10 cellular contexts compared by ENCODE assay signal in the genomic region with DNA sequence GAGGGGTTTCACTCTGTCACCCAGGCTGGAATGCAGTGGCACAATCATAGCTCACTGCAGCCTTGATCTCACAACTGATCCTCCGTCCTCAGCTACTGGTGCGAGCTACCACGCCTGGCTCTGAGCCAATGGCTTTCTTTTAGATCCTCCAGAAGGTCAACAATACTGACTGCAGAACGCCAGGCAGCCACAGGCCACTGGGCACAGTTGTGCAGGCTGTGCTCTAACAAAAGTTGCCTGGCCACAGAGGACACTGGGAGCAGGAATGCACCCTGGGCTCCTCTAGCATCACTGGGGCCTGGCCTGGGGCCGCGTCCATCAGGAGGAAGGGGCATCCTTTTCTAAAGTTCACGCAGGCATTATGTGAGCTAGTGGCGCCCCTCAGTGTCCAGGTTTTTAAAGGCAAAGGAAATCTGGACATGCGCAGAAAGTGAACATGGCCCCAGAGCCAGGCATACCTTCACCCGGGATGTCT. TPM values are rescaled to one million over a fixed set of nuclear protein-coding genes. Genes with fewer than 3 reads are reported as not detected.
A peak's percentile ranks its signal among the peaks of the same experiment; 100 is the strongest.
DNase-seq lines count a peak whose midpoint lies in the region; ATAC-seq, FAIRE-seq and TF ChIP-seq lines count a peak whose summit lies in the region.
"Had no signal": no experiment of that assay in that cellular context is flagged by ENCODE, and none has a peak within 500 bp of the region (broad histone marks: within the 10 kb centered on the region; RNA-seq: fewer than 3 reads in every experiment).

No MANE protein-coding gene starts in this region.

- H3K56ac ChIP-seq in H1 (replicated peaks; ENCODE audit: insufficient read length, low read depth, low read length) = no peak overlapping the region

- H3K27me3 Mint-ChIP-seq in progenitor cell of endocrine pancreas = no peaks in the 10 kb centered on the region
- H3K27me3 Mint-ChIP-seq: activated naive CD8-positive, alpha-beta T cell had no signal

- no peak overlapping the region for H2BK120ac ChIP-seq in H1 (replicated peaks; ENCODE audit: low read depth, low read length)

- H4K5ac ChIP-seq in H1 (ENCODE audit: insufficient read length, low read depth, low read length) = no peak overlapping the region

- no peaks in the 10 kb centered on the region for H3K4me1 Mint-ChIP-seq in progenitor cell of endocrine pancreas (ENCODE audit: low read depth)

- H2BK20ac ChIP-seq in H1 (ENCODE audit: low read length) = no peak overlapping the region

- no peaks in the 10 kb centered on the region; a peak in 1 of 7 replicates for H3K4me1 ChIP-seq in H1 (replicated peaks in 1 of 4; ENCODE audit: control insufficient read depth in 3 of 4, insufficient read depth in 4 of 4, low read length in 3 of 4)

- H2BK5ac ChIP-seq in H1 (ENCODE audit: low read depth, low read length) = no peak overlapping the region

- H4K8ac ChIP-seq in H1 (ENCODE audit: extremely low read depth, insufficient read depth, low read length) = no peak overlapping the region

- H3K27ac Mint-ChIP-seq in progenitor cell of endocrine pancreas = no peak overlapping the region
- H3K27ac Mint-ChIP-seq: activated naive CD8-positive, alpha-beta T cell had no signal

- peak; percentile 65 for DNase-seq in NCI-H2227 (lab: John Stamatoyannopoulos, UW; ENCODE audit: unreplicated experiment)
- DNase-seq in NCI-H2227 treated with DMSO at 0.1 percent for 48 hours (lab: John Stamatoyannopoulos, UW) = no peak
- DNase-seq in NCI-H460 (ENCODE audit: extremely low read depth, low read depth) = peak; percentile 38
- DNase-seq in H1 (ENCODE audit: low read depth in 1 of 2, low spot score in 2 of 2) = peak in 1 of 2 experiments; percentile 58
- DNase-seq in progenitor cell of endocrine pancreas (ENCODE audit: low spot score, unreplicated experiment) = no peak
- DNase-seq in NCI-H510A (lab: John Stamatoyannopoulos, UW) = no peak

- POLR2A ChIA-PET in H1 (lab: Charles Lee; ENCODE audit: partially characterized antibody) = interaction anchor here (1.3 to 1.8 kb wide), 2 partner anchors 14 to 18 kb away, joined by 3 to 5 read pairs; partner anchors contain the start of gene FTSJ1

- TF ChIP-seq RAD21 in H1 (IDR thresholded peaks at IDR 0.05 in 1 of 2, conservative IDR thresholded peaks at IDR 0.05 in 1 of 2; ENCODE audit: low read depth in 2 of 2, low read length in 2 of 2) = peak; percentile 77 to 84

- H3K4me3 Mint-ChIP-seq in progenitor cell of endocrine pancreas (ENCODE audit: low read depth) = no peak overlapping the region
- H3K4me3 Mint-ChIP-seq: activated naive CD8-positive, alpha-beta T cell had no signal

- CTCF ChIA-PET in H1 (lab: Charles Lee; ENCODE audit: partially characterized antibody) = interaction anchor here (0.7 to 3.9 kb wide), 11 partner anchors 10 to 992 kb away, joined by 3 to 32 read pairs (median 4); partner anchors contain the start of gene SLC38A5

- H3K36me3 Mint-ChIP-seq in progenitor cell of endocrine pancreas (ENCODE audit: insufficient read depth) = no peaks in the 10 kb centered on the region
- H3K36me3 Mint-ChIP-seq: activated naive CD8-positive, alpha-beta T cell had no signal

- no peak overlapping the region for H3K14ac ChIP-seq in H1 (ENCODE audit: insufficient read length)

- no peak overlapping the region for H3K18ac ChIP-seq in H1 (ENCODE audit: extremely low read depth, low read length)

- H3K23ac ChIP-seq in H1 (ENCODE audit: insufficient read length) = no peak overlapping the region

- H3K79me2 ChIP-seq in H1 (ENCODE audit: control insufficient read depth in 1 of 2, insufficient read depth in 2 of 2, low read length in 2 of 2) = no peaks in the 10 kb centered on the region

- ATAC-seq in GM19452 (IDR thresholded peaks at IDR 0.05; ENCODE audit: unreplicated experiment) = no peak
- no peak for ATAC-seq in GM19023 (IDR thresholded peaks at IDR 0.05; ENCODE audit: unreplicated experiment)

- peaks cover 2% of the 10 kb centered on the region for H3K9me3 Mint-ChIP-seq in progenitor cell of endocrine pancreas (ENCODE audit: low read depth)

- H3K27ac ChIP-seq in H1 (ENCODE audit: low read depth, low read length) = no peak overlapping the region

- H2BK12ac ChIP-seq in H1 (ENCODE audit: low read depth, low read length) = no peak overlapping the region

- H3K23me2 ChIP-seq in H1 (ENCODE audit: low read depth, low read length) = no peaks in the 10 kb centered on the region

- peak in 2 of 3 experiments; percentile 52 to 62; a peak in 3 of 4 replicates for TF ChIP-seq CTCF in H1 (IDR thresholded peaks at IDR 0.05; ENCODE audit: control extremely low read depth in 1 of 3, insufficient read depth in 1 of 3, low read depth in 1 of 3, low read length in 3 of 3)
- peak; percentile 49 for TF ChIP-seq CTCF in progenitor cell of endocrine pancreas (IDR thresholded peaks at IDR 0.05; ENCODE audit: unreplicated experiment)

- 64% methylated on average over 9 of the region's 10 CpGs; no CpG with 5 or more reads in 1 of the 2 experiments for WGBS in H1 (ENCODE audit: extremely low coverage in 1 of 2, insufficient coverage in 1 of 2, insufficient read length in 1 of 2, insufficient replicate concordance in 2 of 2, low coverage in 1 of 2, low lambda C conversion rate in 2 of 2, missing lambda C conversion rate in 1 of 2), 2 experiments

- no peak overlapping the region for H3K9ac ChIP-seq in H1 (replicated peaks in 1 of 4; ENCODE audit: extremely low read depth in 1 of 4, low read depth in 3 of 4, low read length in 3 of 4)

- TF ChIP-seq EP300 in H1 (IDR thresholded peaks at IDR 0.05; ENCODE audit: borderline replicate concordance in 1 of 2, low read depth in 2 of 2, low read length in 2 of 2) = no peak

- no peak overlapping the region for H2BK15ac ChIP-seq in H1 (ENCODE audit: low read length)

- TF ChIP-seq POLR2A in H1 (IDR thresholded peaks at IDR 0.05; ENCODE audit: control extremely low read depth in 1 of 2, low read depth in 2 of 2, low read length in 2 of 2) = no peak

- no peak overlapping the region for H3K4ac ChIP-seq in H1 (replicated peaks; ENCODE audit: insufficient read length, low read depth, low read length)

- H2AFZ ChIP-seq in H1 (ENCODE audit: low read length) = no peak overlapping the region

- H3K79me1 ChIP-seq in H1 (ENCODE audit: low read depth, low read length) = no peaks in the 10 kb centered on the region

- H2AK5ac ChIP-seq in H1 (ENCODE audit: low read depth, low read length) = no peak overlapping the region

- H3K4me3 ChIP-seq in H1 (ENCODE audit: extremely low read depth in 1 of 4, insufficient read depth in 2 of 4, low read depth in 3 of 4, low read length in 4 of 4) = no peak overlapping the region

- H3K4me2 ChIP-seq in H1 (ENCODE audit: insufficient read depth in 1 of 2, low read depth in 2 of 2, low read length in 2 of 2) = no peak overlapping the region

- peak; percentile 94 for FAIRE-seq in H1 (lab: Jason Lieb, UNC)

- H3K27me3 ChIP-seq in H1 (replicated peaks in 1 of 4; ENCODE audit: control insufficient read depth in 3 of 4, extremely low read depth in 1 of 4, insufficient read depth in 3 of 4, low read length in 3 of 4) = no peaks in the 10 kb centered on the region

- H3K36me3 ChIP-seq in H1 (ENCODE audit: control insufficient read depth in 2 of 4, insufficient read depth in 4 of 4, low read length in 3 of 4) = no peaks in the 10 kb centered on the region

- H4K91ac ChIP-seq in H1 (replicated peaks; ENCODE audit: insufficient read length, low read length) = no peak overlapping the region

- no peaks in the 10 kb centered on the region for H3K9me3 ChIP-seq in H1 (ENCODE audit: insufficient read depth in 2 of 2, low read depth in 1 of 2, low read length in 1 of 2)

- H4K20me1 ChIP-seq in H1 (replicated peaks in 1 of 2; ENCODE audit: control insufficient read depth in 1 of 2, insufficient read depth in 2 of 2, low read length in 2 of 2) = no peaks in the 10 kb centered on the region

RNA-seq across cellular contexts. Expression of gene PORCN, which starts 14.9 kb away (rescaled TPM):
- total RNA-seq in NCI-H460 (2014; rRNA removed; shearing (Covaris generic)) = 12.0 and 13.9 TPM in 2 replicates
- polyA plus RNA-seq in NCI-H460 (2014; cell fraction: nucleus; rRNA removed) = 12.0 and 13.4 TPM in 2 replicates
- 14.0 and 14.6 TPM in 2 replicates for total RNA-seq in H1 (2021; fragmentation: NEBNext Ultra II Directional; extraction: Animal tissue kit (Norgen Biotek cat#: 25700))
- polyA plus RNA-seq in H1 (2011; rRNA removed) = 34.1 and 47.0 TPM in 2 replicates
- 28.5 TPM for polyA plus RNA-seq in H1 (2011; cell fraction: cytosol; rRNA removed)
- 53.4 TPM for polyA plus RNA-seq in H1 (2011; cell fraction: nucleus; rRNA removed)
- 13.3 to 20.3 TPM (median 19.6 TPM) in 4 replicates for polyA plus RNA-seq in H1 (2012, experiment 1 of 2)
- polyA plus RNA-seq in H1 (2012, experiment 2 of 2) = 19.4 TPM
- 19.4 TPM for polyA plus RNA-seq in H1 (2013, experiment 1 of 2)
- polyA plus RNA-seq in H1 (2013, experiment 2 of 2) = 19.4 TPM
- 21.6 and 31.2 TPM in 2 replicates for polyA minus RNA-seq in H1 (2011; rRNA and poly(A)+ RNA removed)
- 18.1 TPM for polyA minus RNA-seq in H1 (2011; cell fraction: cytosol; rRNA and poly(A)+ RNA removed)
- polyA minus RNA-seq in H1 (2011; cell fraction: nucleus; rRNA and poly(A)+ RNA removed) = 15.4 TPM
- 6.5 and 8.3 TPM in 2 replicates for total RNA-seq in progenitor cell of endocrine pancreas

RNA-seq across cellular contexts. Expression of gene FTSJ1, which starts 17.9 kb away (rescaled TPM):
- 74.8 and 93.3 TPM in 2 replicates for total RNA-seq in NCI-H460 (2014; rRNA removed; shearing (Covaris generic))
- 90.1 and 117 TPM in 2 replicates for polyA plus RNA-seq in NCI-H460 (2014; cell fraction: nucleus; rRNA removed)
- 55.4 and 62.4 TPM in 2 replicates for total RNA-seq in H1 (2021; fragmentation: NEBNext Ultra II Directional; extraction: Animal tissue kit (Norgen Biotek cat#: 25700))
- 80.4 and 104 TPM in 2 replicates for polyA plus RNA-seq in H1 (2011; rRNA removed)
- polyA plus RNA-seq in H1 (2011; cell fraction: cytosol; rRNA removed) = 58.6 TPM
- 99.3 TPM for polyA plus RNA-seq in H1 (2011; cell fraction: nucleus; rRNA removed)
- 52.7 to 58.3 TPM (median 58.2 TPM) in 4 replicates for polyA plus RNA-seq in H1 (2012, experiment 1 of 2)
- 69.8 TPM for polyA plus RNA-seq in H1 (2012, experiment 2 of 2)
- polyA plus RNA-seq in H1 (2013, experiment 1 of 2) = 48.6 TPM
- polyA plus RNA-seq in H1 (2013, experiment 2 of 2) = 47.0 TPM
- 34.5 and 35.1 TPM in 2 replicates for polyA minus RNA-seq in H1 (2011; rRNA and poly(A)+ RNA removed)
- 19.8 TPM for polyA minus RNA-seq in H1 (2011; cell fraction: cytosol; rRNA and poly(A)+ RNA removed)
- polyA minus RNA-seq in H1 (2011; cell fraction: nucleus; rRNA and poly(A)+ RNA removed) = 22.7 TPM
- 40.5 and 41.8 TPM in 2 replicates for total RNA-seq in progenitor cell of endocrine pancreas

RNA-seq across cellular contexts. Expression of gene SLC38A5, which starts 23.9 kb away (rescaled TPM):
- total RNA-seq in NCI-H460 (2014; rRNA removed; shearing (Covaris generic)) = 43.8 and 49.3 TPM in 2 replicates
- polyA plus RNA-seq in NCI-H460 (2014; cell fraction: nucleus; rRNA removed) = 69.3 and 88.1 TPM in 2 replicates
- total RNA-seq in H1 (2021; fragmentation: NEBNext Ultra II Directional; extraction: Animal tissue kit (Norgen Biotek cat#: 25700)) = 70.9 and 73.8 TPM in 2 replicates
- polyA plus RNA-seq in H1 (2011; rRNA removed) = 106 and 135 TPM in 2 replicates
- polyA plus RNA-seq in H1 (2011; cell fraction: cytosol; rRNA removed) = 77.9 TPM
- polyA plus RNA-seq in H1 (2011; cell fraction: nucleus; rRNA removed) = 182 TPM
- polyA plus RNA-seq in H1 (2012, experiment 1 of 2) = 47.8 to 60.9 TPM (median 58.4 TPM) in 4 replicates
- polyA plus RNA-seq in H1 (2012, experiment 2 of 2) = 71.6 TPM
- polyA plus RNA-seq in H1 (2013, experiment 1 of 2) = 104 TPM
- polyA plus RNA-seq in H1 (2013, experiment 2 of 2) = 101 TPM
- polyA minus RNA-seq in H1 (2011; rRNA and poly(A)+ RNA removed) = 97.2 and 107 TPM in 2 replicates
- polyA minus RNA-seq in H1 (2011; cell fraction: cytosol; rRNA and poly(A)+ RNA removed) = 52.2 TPM
- 23.9 TPM for polyA minus RNA-seq in H1 (2011; cell fraction: nucleus; rRNA and poly(A)+ RNA removed)
- total RNA-seq in progenitor cell of endocrine pancreas = 0.33 and 0.74 TPM in 2 replicates
- total RNA-seq: HT1080 had no signal

RNA-seq across cellular contexts. Expression of gene EBP, which starts 27.7 kb away (rescaled TPM):
- 39.8 and 48.9 TPM in 2 replicates for total RNA-seq in NCI-H460 (2014; rRNA removed; shearing (Covaris generic))
- 155 and 163 TPM in 2 replicates for polyA plus RNA-seq in NCI-H460 (2014; cell fraction: nucleus; rRNA removed)
- 143 and 145 TPM in 2 replicates for total RNA-seq in H1 (2021; fragmentation: NEBNext Ultra II Directional; extraction: Animal tissue kit (Norgen Biotek cat#: 25700))
- polyA plus RNA-seq in H1 (2011; rRNA removed) = 286 and 288 TPM in 2 replicates
- 201 TPM for polyA plus RNA-seq in H1 (2011; cell fraction: cytosol; rRNA removed)
- 280 TPM for polyA plus RNA-seq in H1 (2011; cell fraction: nucleus; rRNA removed)
- 113 to 201 TPM (median 196 TPM) in 4 replicates for polyA plus RNA-seq in H1 (2012, experiment 1 of 2)
- polyA plus RNA-seq in H1 (2012, experiment 2 of 2) = 239 TPM
- polyA plus RNA-seq in H1 (2013, experiment 1 of 2) = 197 TPM
- polyA plus RNA-seq in H1 (2013, experiment 2 of 2) = 213 TPM
- polyA minus RNA-seq in H1 (2011; rRNA and poly(A)+ RNA removed) = 234 and 273 TPM in 2 replicates
- polyA minus RNA-seq in H1 (2011; cell fraction: cytosol; rRNA and poly(A)+ RNA removed) = 97.8 TPM
- 59.6 TPM for polyA minus RNA-seq in H1 (2011; cell fraction: nucleus; rRNA and poly(A)+ RNA removed)
- 73.1 and 81.9 TPM in 2 replicates for total RNA-seq in progenitor cell of endocrine pancreas

RNA-seq across cellular contexts. Expression of gene TBC1D25, which starts 45.6 kb away (rescaled TPM):
- 6.9 and 7.2 TPM in 2 replicates for total RNA-seq in NCI-H460 (2014; rRNA removed; shearing (Covaris generic))
- 5.4 and 7.4 TPM in 2 replicates for polyA plus RNA-seq in NCI-H460 (2014; cell fraction: nucleus; rRNA removed)
- total RNA-seq in H1 (2021; fragmentation: NEBNext Ultra II Directional; extraction: Animal tissue kit (Norgen Biotek cat#: 25700)) = 6.5 and 9.7 TPM in 2 replicates
- 6.8 and 11.4 TPM in 2 replicates for polyA plus RNA-seq in H1 (2011; rRNA removed)
- polyA plus RNA-seq in H1 (2011; cell fraction: cytosol; rRNA removed) = 5.9 TPM
- polyA plus RNA-seq in H1 (2011; cell fraction: nucleus; rRNA removed) = 12.4 TPM
- 5.5 to 8.0 TPM (median 7.1 TPM) in 4 replicates for polyA plus RNA-seq in H1 (2012, experiment 1 of 2)
- polyA plus RNA-seq in H1 (2012, experiment 2 of 2) = 5.9 TPM
- polyA plus RNA-seq in H1 (2013, experiment 1 of 2) = 4.1 TPM
- polyA plus RNA-seq in H1 (2013, experiment 2 of 2) = 3.5 TPM
- 7.9 and 10.7 TPM in 2 replicates for polyA minus RNA-seq in H1 (2011; rRNA and poly(A)+ RNA removed)
- 4.9 TPM for polyA minus RNA-seq in H1 (2011; cell fraction: cytosol; rRNA and poly(A)+ RNA removed)
- polyA minus RNA-seq in H1 (2011; cell fraction: nucleus; rRNA and poly(A)+ RNA removed) = 5.4 TPM
- 12.6 and 14.5 TPM in 2 replicates for total RNA-seq in progenitor cell of endocrine pancreas

Comparison
In these comparisons a context has a peak if more than half of its experiments do, and no peak if none do; other contexts are left out.
1. DNase-seq: peak in NCI-H2227 (single experiment) and NCI-H460 (single experiment); none in NCI-H2227 treated with DMSO at 0.1 percent for 48 hours (single experiment), progenitor cell of endocrine pancreas (single experiment) and NCI-H510A (single experiment).
2. RNA of gene SLC38A5, which starts 23.9 kb away (total RNA-seq): 70.9 to 73.8 TPM in H1 and 43.8 to 49.3 TPM in NCI-H460; 0.33 to 0.74 TPM in progenitor cell of endocrine pancreas; every median in the first group is over 10 times any median in the second.